28 cellular contexts compared by ENCODE assay signal in the genomic region with DNA sequence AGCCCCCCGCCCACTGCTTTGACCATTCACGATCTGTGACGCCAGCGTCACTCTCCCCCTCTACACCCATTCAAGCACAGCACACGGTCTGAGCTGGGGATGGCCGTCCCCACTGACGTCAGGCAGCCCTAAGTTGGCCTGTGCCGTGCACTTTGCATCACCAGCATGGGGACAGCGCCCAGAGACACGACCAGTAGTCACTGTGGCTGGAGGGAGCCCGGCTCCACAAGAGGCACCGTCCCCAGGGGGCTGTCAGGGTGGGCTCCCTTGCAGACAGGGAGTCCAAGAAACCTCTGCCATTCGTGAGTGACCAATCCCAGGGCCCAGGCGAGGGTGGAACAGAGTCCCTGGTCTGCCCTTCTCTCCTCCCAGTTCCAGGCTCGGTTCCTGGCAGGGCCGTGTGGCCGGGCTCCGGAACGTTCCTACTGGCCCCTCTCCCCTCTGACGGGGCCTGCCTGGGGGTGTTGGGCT. TPM values are rescaled to one million over a fixed set of nuclear protein-coding genes. Genes with fewer than 3 reads are reported as not detected.
"Had no signal": no experiment of that assay in that cellular context is flagged by ENCODE, and none has a peak within 500 bp of the region (broad histone marks: within the 10 kb centered on the region; RNA-seq: fewer than 3 reads in every experiment).

No MANE protein-coding gene starts in this region.

- H3K27ac ChIP-seq: breast epithelium, gastroesophageal sphincter, pancreas, psoas muscle, spleen, testis, transverse colon, uterus had no signal

- H3K4me3 ChIP-seq: breast epithelium, gastroesophageal sphincter, mucosa of descending colon, pancreas, psoas muscle, spleen, testis, transverse colon, uterus had no signal

- H3K36me3 ChIP-seq: breast epithelium, gastroesophageal sphincter, pancreas, spleen, transverse colon, uterus had no signal

- H3K9me3 ChIP-seq: pancreas, testis had no signal

- H3K4me1 ChIP-seq: breast epithelium, gastroesophageal sphincter, pancreas, psoas muscle, testis, uterus had no signal

- ATAC-seq: activated naive CD4-positive, alpha-beta T cell treated with anti-CD3 and anti-CD28 coated beads, Interleukin-2, amount 50 U/mL, for 72 hours; activated T-cell treated with anti-CD3 and anti-CD28 coated beads, Interleukin-2, amount 50 U/mL, for 72 hours; gastroesophageal sphincter; left lobe of liver; mucosa of descending colon; pancreas; psoas muscle; stimulated activated naive CD8-positive, alpha-beta T cell treated with anti-CD3 and anti-CD28 coated beads, Interleukin-15, Interleukin-2, amounts not matched to agents 100 U/mL and 50 U/mL, for 24 hours had no signal

- DNase-seq: activated B cell treated with CpG ODN at 0.5 μM for 24 hours; activated CD4-positive, alpha-beta T cell treated with anti-CD3 and anti-CD28 coated beads for 4 hours; activated CD4-positive, alpha-beta T cell treated with anti-CD3 and anti-CD28 coated beads, Interleukin-2, amount 50 U/mL, for 4 hours; activated naive CD4-positive, alpha-beta T cell; activated T-cell treated with anti-CD3 and anti-CD28 coated beads for 4 hours; activated T-cell treated with anti-CD3 and anti-CD28 coated beads, Interleukin-2, amount 50 U/mL, for 72 hours; effector CD8-positive, alpha-beta T cell; hippocampal formation; kidney glomerular epithelial cell; psoas muscle; spleen; stimulated activated naive CD8-positive, alpha-beta T cell treated with anti-CD3 and anti-CD28 coated beads, Interleukin-15, Interleukin-2, amounts not matched to agents 100 U/mL and 50 U/mL, for 24 hours; T-helper 1 cell; testis; transverse colon; uterus had no signal

- H3K27me3 ChIP-seq: pancreas, testis, transverse colon, uterus had no signal

- FAIRE-seq: colon, pancreas had no signal

RNA-seq across cellular contexts. Expression of a gene that starts 2.3 kb away (rescaled TPM):
- total RNA-seq: activated B cell treated with CpG ODN at 0.5 μM for 24 hours; activated naive CD4-positive, alpha-beta T cell treated with anti-CD3 and anti-CD28 coated beads, Interleukin-2, amount 50 U/mL, for 72 hours; activated T-cell treated with anti-CD3 and anti-CD28 coated beads, Interleukin-2, amount 50 U/mL, for 72 hours; breast epithelium; dermis microvascular lymphatic vessel endothelial cell; epithelial cell of proximal tubule; gastroesophageal sphincter; left lobe of liver; lung microvascular endothelial cell; mesenteric fat pad; mucosa of descending colon; myocyte; pancreas; psoas muscle; spleen; testis; transverse colon; uterus had no signal
- polyA plus RNA-seq: pancreas, psoas muscle, spleen had no signal

RNA-seq across cellular contexts. Expression of a gene that starts 12.7 kb away (rescaled TPM):
- total RNA-seq: activated B cell treated with CpG ODN at 0.5 μM for 24 hours; activated naive CD4-positive, alpha-beta T cell treated with anti-CD3 and anti-CD28 coated beads, Interleukin-2, amount 50 U/mL, for 72 hours; activated T-cell treated with anti-CD3 and anti-CD28 coated beads, Interleukin-2, amount 50 U/mL, for 72 hours; breast epithelium; dermis microvascular lymphatic vessel endothelial cell; epithelial cell of proximal tubule; gastroesophageal sphincter; left lobe of liver; lung microvascular endothelial cell; mesenteric fat pad; mucosa of descending colon; myocyte; pancreas; psoas muscle; spleen; testis; transverse colon; uterus had no signal
- polyA plus RNA-seq: pancreas, psoas muscle, spleen had no signal

RNA-seq across cellular contexts. Expression of a gene that starts 13.8 kb away (rescaled TPM):
- total RNA-seq: activated B cell treated with CpG ODN at 0.5 μM for 24 hours; activated naive CD4-positive, alpha-beta T cell treated with anti-CD3 and anti-CD28 coated beads, Interleukin-2, amount 50 U/mL, for 72 hours; activated T-cell treated with anti-CD3 and anti-CD28 coated beads, Interleukin-2, amount 50 U/mL, for 72 hours; breast epithelium; dermis microvascular lymphatic vessel endothelial cell; epithelial cell of proximal tubule; gastroesophageal sphincter; left lobe of liver; lung microvascular endothelial cell; mesenteric fat pad; mucosa of descending colon; myocyte; pancreas; psoas muscle; spleen; transverse colon; uterus had no signal
- polyA plus RNA-seq: pancreas, psoas muscle, spleen had no signal

RNA-seq across cellular contexts. Expression of a gene that starts 21.9 kb away (rescaled TPM):
- total RNA-seq: activated B cell treated with CpG ODN at 0.5 μM for 24 hours; activated naive CD4-positive, alpha-beta T cell treated with anti-CD3 and anti-CD28 coated beads, Interleukin-2, amount 50 U/mL, for 72 hours; activated T-cell treated with anti-CD3 and anti-CD28 coated beads, Interleukin-2, amount 50 U/mL, for 72 hours; breast epithelium; dermis microvascular lymphatic vessel endothelial cell; epithelial cell of proximal tubule; gastroesophageal sphincter; left lobe of liver; lung microvascular endothelial cell; mesenteric fat pad; mucosa of descending colon; myocyte; pancreas; psoas muscle; spleen; testis; transverse colon; uterus had no signal
- polyA plus RNA-seq: pancreas, psoas muscle, spleen had no signal

RNA-seq across cellular contexts. Expression of a gene that starts 23.0 kb away (rescaled TPM):
- total RNA-seq: activated B cell treated with CpG ODN at 0.5 μM for 24 hours; activated naive CD4-positive, alpha-beta T cell treated with anti-CD3 and anti-CD28 coated beads, Interleukin-2, amount 50 U/mL, for 72 hours; activated T-cell treated with anti-CD3 and anti-CD28 coated beads, Interleukin-2, amount 50 U/mL, for 72 hours; breast epithelium; dermis microvascular lymphatic vessel endothelial cell; epithelial cell of proximal tubule; gastroesophageal sphincter; left lobe of liver; lung microvascular endothelial cell; mesenteric fat pad; mucosa of descending colon; myocyte; pancreas; psoas muscle; spleen; testis; transverse colon; uterus had no signal
- polyA plus RNA-seq: pancreas, psoas muscle, spleen had no signal
